ENCODE assay signal across 10 cellular contexts in genomic region chr21:44550289-44550688, GRCh38. TPM values are rescaled to one million over a fixed set of nuclear protein-coding genes. Genes with fewer than 3 reads are reported as not detected.
A peak's percentile ranks its signal among the peaks of the same experiment; 100 is the strongest.
DNase-seq lines count a peak whose midpoint lies in the region; ATAC-seq and TF ChIP-seq lines count a peak whose summit lies in the region.
"Not testable (repeated sequence)": the region's sequence is repeated elsewhere in the genome, so short reads cannot be mapped to it uniquely, and the experiment has no call there.
"Had no signal": no experiment of that assay in that cellular context is flagged by ENCODE, and none has a peak within 500 bp of the region (broad histone marks: within the 10 kb centered on the region; RNA-seq: fewer than 3 reads in every experiment).

No MANE protein-coding gene starts in this region.

- H3K9me3 Mint-ChIP-seq in GM23338 = peaks cover 15% of the 10 kb centered on the region
- peaks cover 18% of the 10 kb centered on the region for H3K9me3 Mint-ChIP-seq in activated CD4-positive, alpha-beta memory T cell treated with anti-CD3 and anti-CD28 coated beads, Interleukin-2, amount 10 ng/mL, durations not matched to agents 7 days and 5 days

- H3K79me1 ChIP-seq in mesendoderm (ENCODE audit: low read length) = not testable (repeated sequence)

- H3K4me2 ChIP-seq in GM23338; mesendoderm (ENCODE audit: low read length): not testable (repeated sequence)

- peaks cover 47% of the 10 kb centered on the region for H3K4me1 Mint-ChIP-seq in GM23338
- H3K4me1 Mint-ChIP-seq in activated CD4-positive, alpha-beta memory T cell treated with anti-CD3 and anti-CD28 coated beads, Interleukin-2, amount 10 ng/mL, durations not matched to agents 7 days and 5 days = peaks cover 20% of the 10 kb centered on the region

- not testable (repeated sequence) for H3K4ac ChIP-seq in mesendoderm (ENCODE audit: low read depth, low read length)

- peaks cover 20% of the 10 kb centered on the region for H3K27me3 Mint-ChIP-seq in GM23338 (ENCODE audit: insufficient read depth, low read depth, poor library complexity)
- H3K27me3 Mint-ChIP-seq in activated CD4-positive, alpha-beta memory T cell treated with anti-CD3 and anti-CD28 coated beads, Interleukin-2, amount 10 ng/mL, durations not matched to agents 7 days and 5 days = not testable (repeated sequence)

- WGBS in right cardiac atrium = 58% methylated on average over 17 of the region's 17 CpGs
- no CpG with 5 or more reads among the region's 17 CpGs for WGBS in mesendoderm (ENCODE audit: extremely low coverage, insufficient coverage, low lambda C conversion rate)
- 17 to 65% methylated on average over 1 to 14 of the region's 17 CpGs for WGBS in transverse colon (ENCODE audit: low coverage in 1 of 2), 2 donors

- TF ChIP-seq POLR2A in transverse colon (IDR thresholded peaks at IDR 0.05) = not testable (repeated sequence)

- H2BK15ac ChIP-seq in mesendoderm (replicated peaks; ENCODE audit: low read depth) = not testable (repeated sequence)

- not testable (repeated sequence) for H3K27ac ChIP-seq in GM23338 (ENCODE audit: low read depth); coronary artery; right cardiac atrium (ENCODE audit: low read length); mesendoderm (ENCODE audit: low read depth, low read length); transverse colon

- H3K4me3 Mint-ChIP-seq in GM23338; activated CD4-positive, alpha-beta memory T cell treated with anti-CD3 and anti-CD28 coated beads, Interleukin-2, amount 10 ng/mL, durations not matched to agents 7 days and 5 days: not testable (repeated sequence)

- H3K27ac Mint-ChIP-seq in GM23338; activated CD4-positive, alpha-beta memory T cell treated with anti-CD3 and anti-CD28 coated beads, Interleukin-2, amount 10 ng/mL, durations not matched to agents 7 days and 5 days: not testable (repeated sequence)

- not testable (repeated sequence) for H2BK120ac ChIP-seq in mesendoderm (ENCODE audit: low read depth, low read length)

- TF ChIP-seq EP300 in transverse colon (IDR thresholded peaks at IDR 0.05; ENCODE audit: low read depth) = not testable (repeated sequence)

- not testable (repeated sequence) for H3K23ac ChIP-seq in mesendoderm (ENCODE audit: low read length)

- peaks cover 19% of the 10 kb centered on the region for H3K36me3 Mint-ChIP-seq in GM23338 (ENCODE audit: low read depth)
- peaks cover 22% of the 10 kb centered on the region for H3K36me3 Mint-ChIP-seq in activated CD4-positive, alpha-beta memory T cell treated with anti-CD3 and anti-CD28 coated beads, Interleukin-2, amount 10 ng/mL, durations not matched to agents 7 days and 5 days (ENCODE audit: low read depth)

- not testable (repeated sequence) for H3K9me3 ChIP-seq in right cardiac atrium (ENCODE audit: control insufficient read depth, low read length); transverse colon

- H2AK5ac ChIP-seq in mesendoderm (ENCODE audit: low read length) = not testable (repeated sequence)

- not testable (repeated sequence) for H4K5ac ChIP-seq in mesendoderm (ENCODE audit: low read length)

- H3K79me2 ChIP-seq in GM23338 (replicated peaks; ENCODE audit: insufficient read depth); mesendoderm (ENCODE audit: control insufficient read depth, insufficient read depth, low read length): not testable (repeated sequence)

- intact Hi-C loops in right cardiac atrium (cut with DNase I); posterior vena cava (cut with DNase I); transverse colon (cut with DNase I; ENCODE audit: low total_unique reads): not testable (repeated sequence)

- H4K20me1 ChIP-seq in GM23338 (replicated peaks; ENCODE audit: insufficient read depth) = not testable (repeated sequence)

- H3K56ac ChIP-seq in mesendoderm (ENCODE audit: low read length) = peak overlapping the region; percentile 34

- not testable (repeated sequence) for H4K8ac ChIP-seq in mesendoderm (ENCODE audit: low read depth, low read length)

- H3K9me2 ChIP-seq in GM23338 (ENCODE audit: insufficient read depth) = not testable (repeated sequence)

- not testable (repeated sequence) for H3K36me3 ChIP-seq in GM23338 (ENCODE audit: insufficient read depth); mesendoderm (ENCODE audit: control insufficient read depth, insufficient read depth, low read length); transverse colon

- not testable (repeated sequence) for H3K9ac ChIP-seq in mesendoderm (ENCODE audit: low read length)

- in situ Hi-C loops in transverse colon (cut with MboI; ENCODE audit: low pct_ligation_motif_present in 1 of 4, low pct_unique_long_range_greater_than_20kb in 1 of 4, low sequenced_read_pairs in 3 of 4) = not testable (repeated sequence)

- TF ChIP-seq CTCF in GM23338 (conservative IDR thresholded peaks at IDR 0.05; ENCODE audit: low read depth in 2 of 2); coronary artery (IDR thresholded peaks at IDR 0.05); transverse colon (IDR thresholded peaks at IDR 0.05): not testable (repeated sequence)

- not testable (repeated sequence) for H2BK5ac ChIP-seq in mesendoderm (ENCODE audit: low read length)

- H3F3A ChIP-seq in GM23338 (replicated peaks; ENCODE audit: low read depth) = not testable (repeated sequence)

- ATAC-seq in GM23338 (peak; percentile 24), right cardiac atrium (peak; percentile 17 to 31)

- H3K4me1 ChIP-seq in GM23338 (ENCODE audit: insufficient read depth) = peaks cover 25% of the 10 kb centered on the region
- H3K4me1 ChIP-seq in right cardiac atrium (ENCODE audit: control insufficient read depth, insufficient read depth, low read length); mesendoderm (ENCODE audit: control insufficient read depth, low read depth, low read length); transverse colon: not testable (repeated sequence)

- H3K18ac ChIP-seq in mesendoderm (ENCODE audit: low read length) = not testable (repeated sequence)

- POLR2A ChIA-PET in activated CD4-positive, alpha-beta memory T cell treated with anti-CD3 and anti-CD28 coated beads, Interleukin-2, amount 10 ng/mL, durations not matched to agents 7 days and 5 days (lab: Charles Lee) = not testable (repeated sequence)

- CTCF ChIA-PET in activated CD4-positive, alpha-beta memory T cell treated with anti-CD3 and anti-CD28 coated beads, Interleukin-2, amount 10 ng/mL, durations not matched to agents 7 days and 5 days (lab: Charles Lee) = interaction anchor here (1.1 kb wide), 1 partner anchor 40 kb away, joined by 3 read pairs; no protein-coding TSS in a partner anchor

- H3K4me3 ChIP-seq in GM23338; coronary artery; right cardiac atrium (ENCODE audit: low read length); mesendoderm (ENCODE audit: low read length); transverse colon: not testable (repeated sequence)

- not testable (repeated sequence) for DNase-seq in GM23338 (ENCODE audit: low spot score); mesendoderm
- peak; percentile 15 for DNase-seq in activated CD4-positive, alpha-beta memory T cell treated with anti-CD3 and anti-CD28 coated beads, Interleukin-2, amount 10 ng/mL, durations not matched to agents 7 days and 5 days
- DNase-seq in coronary artery (ENCODE audit: low spot score) (peak; percentile 56), right cardiac atrium (peak in 2 of 3 donors; percentile 26 to 38), posterior vena cava (ENCODE audit: low spot score) (peak; percentile 75), transverse colon (peak; percentile 3)

- H3K27me3 ChIP-seq in GM23338 (ENCODE audit: insufficient read depth); right cardiac atrium (ENCODE audit: control insufficient read depth, insufficient read depth); mesendoderm (ENCODE audit: insufficient read depth, low read length, poor library complexity): not testable (repeated sequence)
- peaks cover 23% of the 10 kb centered on the region for H3K27me3 ChIP-seq in transverse colon

- H2AFZ ChIP-seq in GM23338 = not testable (repeated sequence)

RNA-seq across cellular contexts. Expression of gene KRTAP10-2, which starts 1.0 kb away (rescaled TPM):
- total RNA-seq in GM23338 (2014; rRNA removed; shearing (Covaris generic)) = not detected in 2 replicates
- 0.24 TPM in 1 of 2 replicates, not detected in the other for polyA plus RNA-seq in GM23338 (2016; fragmentation: Nextera tagmentation; extraction: Ambion mirVana)
- not detected for total RNA-seq in activated CD4-positive, alpha-beta memory T cell treated with anti-CD3 and anti-CD28 coated beads, Interleukin-2, amount 10 ng/mL, durations not matched to agents 7 days and 5 days
- total RNA-seq in right cardiac atrium = not detected
- polyA plus RNA-seq in right cardiac atrium = 0.11 TPM
- 0.04 TPM for polyA plus RNA-seq in mesendoderm (2013, experiment 1 of 2)
- not detected for polyA plus RNA-seq in mesendoderm (2013, experiment 2 of 2)
- total RNA-seq in posterior vena cava = not detected
- total RNA-seq in transverse colon = not detected
- total RNA-seq: LHCN-M2, PC-3 had no signal
- polyA plus RNA-seq: A549 had no signal

RNA-seq across cellular contexts. Expression of gene KRTAP10-3, which starts 8.3 kb away (rescaled TPM):
- total RNA-seq in GM23338 (2014; rRNA removed; shearing (Covaris generic)) = not detected in 2 replicates
- polyA plus RNA-seq in GM23338 (2016; fragmentation: Nextera tagmentation; extraction: Ambion mirVana) (not detected in 2 replicates), right cardiac atrium (not detected)
- not detected for total RNA-seq in activated CD4-positive, alpha-beta memory T cell treated with anti-CD3 and anti-CD28 coated beads, Interleukin-2, amount 10 ng/mL, durations not matched to agents 7 days and 5 days
- total RNA-seq in right cardiac atrium (not detected), posterior vena cava (not detected), transverse colon (not detected)
- polyA plus RNA-seq in mesendoderm (2013, experiment 1 of 2) = not detected
- polyA plus RNA-seq in mesendoderm (2013, experiment 2 of 2) = not detected
- total RNA-seq: LHCN-M2, PC-3 had no signal
- polyA plus RNA-seq: A549 had no signal

RNA-seq across cellular contexts. Expression of gene KRTAP10-1, which starts 10.3 kb away (rescaled TPM):
- not detected in 2 replicates for total RNA-seq in GM23338 (2014; rRNA removed; shearing (Covaris generic))
- not detected in 2 replicates for polyA plus RNA-seq in GM23338 (2016; fragmentation: Nextera tagmentation; extraction: Ambion mirVana)
- total RNA-seq in activated CD4-positive, alpha-beta memory T cell treated with anti-CD3 and anti-CD28 coated beads, Interleukin-2, amount 10 ng/mL, durations not matched to agents 7 days and 5 days = not detected
- total RNA-seq in right cardiac atrium = not detected
- polyA plus RNA-seq in right cardiac atrium = not detected
- not detected for polyA plus RNA-seq in mesendoderm (2013, experiment 1 of 2)
- not detected for polyA plus RNA-seq in mesendoderm (2013, experiment 2 of 2)
- total RNA-seq in posterior vena cava = not detected
- total RNA-seq in transverse colon = not detected
- total RNA-seq: LHCN-M2, PC-3 had no signal
- polyA plus RNA-seq: A549 had no signal

RNA-seq across cellular contexts. Expression of gene KRTAP10-4, which starts 23.2 kb away (rescaled TPM):
- not detected in 2 replicates for total RNA-seq in GM23338 (2014; rRNA removed; shearing (Covaris generic))
- not detected in 2 replicates for polyA plus RNA-seq in GM23338 (2016; fragmentation: Nextera tagmentation; extraction: Ambion mirVana)
- total RNA-seq in activated CD4-positive, alpha-beta memory T cell treated with anti-CD3 and anti-CD28 coated beads, Interleukin-2, amount 10 ng/mL, durations not matched to agents 7 days and 5 days = not detected
- total RNA-seq in right cardiac atrium = not detected
- not detected for polyA plus RNA-seq in right cardiac atrium
- polyA plus RNA-seq in mesendoderm (2013, experiment 1 of 2) = not detected
- polyA plus RNA-seq in mesendoderm (2013, experiment 2 of 2) = 0.03 TPM
- not detected for total RNA-seq in posterior vena cava
- not detected for total RNA-seq in transverse colon
- total RNA-seq: LHCN-M2, PC-3 had no signal
- polyA plus RNA-seq: A549 had no signal

RNA-seq across cellular contexts. Expression of gene KRTAP10-5, which starts 30.1 kb away (rescaled TPM):
- not detected in 2 replicates for total RNA-seq in GM23338 (2014; rRNA removed; shearing (Covaris generic))
- polyA plus RNA-seq in GM23338 (2016; fragmentation: Nextera tagmentation; extraction: Ambion mirVana) = not detected in 2 replicates
- total RNA-seq in activated CD4-positive, alpha-beta memory T cell treated with anti-CD3 and anti-CD28 coated beads, Interleukin-2, amount 10 ng/mL, durations not matched to agents 7 days and 5 days = not detected
- not detected for total RNA-seq in right cardiac atrium
- polyA plus RNA-seq in right cardiac atrium = not detected
- polyA plus RNA-seq in mesendoderm (2013, experiment 1 of 2) = not detected
- not detected for polyA plus RNA-seq in mesendoderm (2013, experiment 2 of 2)
- not detected for total RNA-seq in posterior vena cava
- total RNA-seq in transverse colon = not detected
- total RNA-seq: LHCN-M2, PC-3 had no signal
- polyA plus RNA-seq: A549 had no signal
